15 cellular contexts compared by ENCODE assay signal in genomic region chr14:21089877-21090193, GRCh38. TPM values are rescaled to one million over a fixed set of nuclear protein-coding genes. Genes with fewer than 3 reads are reported as not detected.
DNase-seq lines count a peak whose midpoint lies in the region; ATAC-seq and TF ChIP-seq lines count a peak whose summit lies in the region.
"Had no signal": no experiment of that assay in that cellular context is flagged by ENCODE, and none has a peak within 500 bp of the region (broad histone marks: within the 10 kb centered on the region; RNA-seq: fewer than 3 reads in every experiment).

No MANE protein-coding gene starts in this region.

- H3K4me3 Mint-ChIP-seq in CD4-positive, CD25-positive, alpha-beta regulatory T cell, result no peak overlapping the region
- no peak overlapping the region for H3K4me3 Mint-ChIP-seq in memory B cell
- H3K4me3 Mint-ChIP-seq: CD8-positive, alpha-beta T cell had no signal

- no peaks in the 10 kb centered on the region for H3K9me3 ChIP-seq in CD4-positive, CD25-positive, alpha-beta regulatory T cell (ENCODE audit: control insufficient read depth in 2 of 2, low read length in 2 of 2)
- no peaks in the 10 kb centered on the region for H3K9me3 ChIP-seq in sigmoid colon
- no peaks in the 10 kb centered on the region for H3K9me3 ChIP-seq in ascending aorta

- peaks cover 22% of the 10 kb centered on the region for H3K4me1 ChIP-seq in CD4-positive, CD25-positive, alpha-beta regulatory T cell (ENCODE audit: control insufficient read depth, insufficient read depth, low read length, poor library complexity, severe bottlenecking)
- peaks cover 0 to 41% (median 39%) of the 10 kb centered on the region in 4 donors for H3K4me1 ChIP-seq in sigmoid colon
- peaks cover 0 to 10% of the 10 kb centered on the region in 2 donors for H3K4me1 ChIP-seq in ascending aorta

- H3K27me3 Mint-ChIP-seq in CD4-positive, CD25-positive, alpha-beta regulatory T cell, result peaks cover 6% of the 10 kb centered on the region
- H3K27me3 Mint-ChIP-seq in memory B cell, result no peaks in the 10 kb centered on the region

- no peak for DNase-seq in CD4-positive, CD25-positive, alpha-beta regulatory T cell
- DNase-seq in memory B cell (ENCODE audit: low spot score in 2 of 2) (no peak), sigmoid colon (no peak), ascending aorta (ENCODE audit: low spot score in 2 of 2) (no peak), erythroblast (lab: John Stamatoyannopoulos, UW) (no peak), NCI-H2171 (lab: John Stamatoyannopoulos, UW) (no peak)
- DNase-seq: ACHN, DMS 273 treated with DMSO at 0.1 percent for 48 hours, MM.1S, NCI-H1105 treated with DMSO at 0.1 percent for 48 hours, NCI-H187, NCI-H510A treated with DMSO at 0.1 percent for 48 hours had no signal

- no peak overlapping the region for H3K27ac ChIP-seq in CD4-positive, CD25-positive, alpha-beta regulatory T cell (ENCODE audit: insufficient read depth, low read length, poor library complexity, severe bottlenecking)
- H3K27ac ChIP-seq in sigmoid colon (peak overlapping the region in 3 of 4 donors; percentile 9 to 53 (median 32)), ascending aorta (no peak overlapping the region)

- no peak for TF ChIP-seq POLR2A in sigmoid colon (IDR thresholded peaks at IDR 0.05)
- TF ChIP-seq POLR2A in erythroblast (IDR thresholded peaks at IDR 0.05; ENCODE audit: low read length), result no peak

- TF ChIP-seq CTCF in sigmoid colon (IDR thresholded peaks at IDR 0.05), result no peak
- TF ChIP-seq CTCF in ascending aorta (IDR thresholded peaks at IDR 0.05), result no peak

- TF ChIP-seq EP300 in sigmoid colon (IDR thresholded peaks at IDR 0.05), result no peak

- no peaks in the 10 kb centered on the region for H3K9me3 Mint-ChIP-seq in CD4-positive, CD25-positive, alpha-beta regulatory T cell
- no peaks in the 10 kb centered on the region for H3K9me3 Mint-ChIP-seq in memory B cell
- H3K9me3 Mint-ChIP-seq: CD8-positive, alpha-beta T cell had no signal

- H3K4me1 Mint-ChIP-seq in CD4-positive, CD25-positive, alpha-beta regulatory T cell, result peaks cover 6 to 33% (median 23%) of the 10 kb centered on the region in 4 donors
- H3K4me1 Mint-ChIP-seq in memory B cell, result peaks cover 15% of the 10 kb centered on the region

- H3K36me3 Mint-ChIP-seq in CD4-positive, CD25-positive, alpha-beta regulatory T cell, result peaks cover 3% of the 10 kb centered on the region
- H3K36me3 Mint-ChIP-seq in memory B cell, result no peaks in the 10 kb centered on the region

- H3K36me3 ChIP-seq in CD4-positive, CD25-positive, alpha-beta regulatory T cell (ENCODE audit: control insufficient read depth, insufficient read depth, low read length), result no peaks in the 10 kb centered on the region
- H3K36me3 ChIP-seq in sigmoid colon (peaks cover 0 to 75% (median 32%) of the 10 kb centered on the region in 4 donors), ascending aorta (peaks cover 37 to 63% of the 10 kb centered on the region in 2 donors)

- H3K27me3 ChIP-seq in CD4-positive, CD25-positive, alpha-beta regulatory T cell (ENCODE audit: control insufficient read depth, insufficient read depth, low read length), result no peaks in the 10 kb centered on the region
- H3K27me3 ChIP-seq in sigmoid colon (no peaks in the 10 kb centered on the region), ascending aorta (no peaks in the 10 kb centered on the region)

- ATAC-seq in CD4-positive, CD25-positive, alpha-beta regulatory T cell (ENCODE audit: low read depth in 2 of 2), result no peak
- ATAC-seq in memory B cell (ENCODE audit: low read depth), result no peak
- ATAC-seq: CD8-positive, alpha-beta T cell had no signal

- no peak overlapping the region for H3K4me3 ChIP-seq in CD4-positive, CD25-positive, alpha-beta regulatory T cell (ENCODE audit: low read depth, low read length)
- H3K4me3 ChIP-seq in sigmoid colon (no peak overlapping the region), ascending aorta (no peak overlapping the region)

- WGBS in sigmoid colon, 2 donors, result 60 to 80% methylated on average over 5 of the region's 5 CpGs

- intact Hi-C loops in sigmoid colon (cut with DNase I), result loop anchor here (10.0 kb wide), 2 partner anchors 475 to 755 kb away; partner anchors contain the start of gene CCNB1IP1
- intact Hi-C loops in ascending aorta (cut with DNase I), result loop anchor here (5.0 to 10.0 kb wide), 3 partner anchors 103 to 628 kb away; partner anchors contain the start of genes METTL17 and PIP4P1

- peak overlapping the region in 2 of 3 donors; percentile 71 to 95 for H3K27ac Mint-ChIP-seq in CD4-positive, CD25-positive, alpha-beta regulatory T cell
- H3K27ac Mint-ChIP-seq in memory B cell, result peak overlapping the region; percentile 86
- H3K27ac Mint-ChIP-seq: CD8-positive, alpha-beta T cell had no signal

TF ChIP-seq in PFSK-1, 5 proteins besides CTCF, POLR2A, EP300 and RAD21:
- TF ChIP-seq FOXP2 (optimal IDR thresholded peaks at IDR 0.05; ENCODE audit: borderline replicate concordance, extremely low read depth, extremely low read length, insufficient read depth), result no peak
- no peak for TF ChIP-seq TAF1 (IDR thresholded peaks at IDR 0.05; ENCODE audit: borderline replicate concordance, insufficient read depth, low read length)
- TF ChIP-seq POLR2AphosphoS5 (IDR thresholded peaks at IDR 0.05; ENCODE audit: low read depth, low read length), result peak; percentile 46; the same call in 1 of the 2 replicates

RNA-seq across cellular contexts. Expression of gene ZNF219, which starts 8.6 kb away (rescaled TPM):
- total RNA-seq in CD4-positive, CD25-positive, alpha-beta regulatory T cell, result 5.0 TPM
- 1 to 10 TPM; 1.1 to 1.9 (median 1.3) TPM for polyA plus RNA-seq in CD4-positive, CD25-positive, alpha-beta regulatory T cell
- 59.8 TPM for polyA plus RNA-seq in PFSK-1 (2012; ENCODE audit: insufficient read length, low read depth)
- 10 to 100 TPM; 38.2 to 89.7 (median 65.0) TPM for total RNA-seq in sigmoid colon
- polyA plus RNA-seq in sigmoid colon, result 10 to 100 TPM; 27.6 to 52.9 (median 29.4) TPM
- total RNA-seq in ascending aorta, result 62.9 TPM

RNA-seq across cellular contexts. Expression of gene TMEM253, which starts 11.0 kb away (rescaled TPM):
- not detected for total RNA-seq in CD4-positive, CD25-positive, alpha-beta regulatory T cell
- polyA plus RNA-seq in CD4-positive, CD25-positive, alpha-beta regulatory T cell, result not detected
- 0.84 TPM for polyA plus RNA-seq in PFSK-1 (2012; ENCODE audit: insufficient read length, low read depth)
- total RNA-seq in sigmoid colon (1 to 10 TPM in 1 of 4 donors, not detected in 3; 1.1 TPM), ascending aorta (not detected)
- polyA plus RNA-seq in sigmoid colon, result 10 to 100 TPM; 14.1 to 28.4 (median 14.4) TPM
- total RNA-seq: CD8-positive, alpha-beta T cell had no signal

RNA-seq across cellular contexts. Expression of gene ARHGEF40, which starts 19.7 kb away (rescaled TPM):
- total RNA-seq in CD4-positive, CD25-positive, alpha-beta regulatory T cell, result 7.4 TPM
- under 1 TPM in 2 of 4 donors, not detected in 2; 0.07 to 0.64 TPM for polyA plus RNA-seq in CD4-positive, CD25-positive, alpha-beta regulatory T cell
- 32.9 TPM for polyA plus RNA-seq in PFSK-1 (2012; ENCODE audit: insufficient read length, low read depth)
- total RNA-seq in sigmoid colon (10 to 100 TPM; 15.0 to 48.5 (median 17.4) TPM), ascending aorta (64.8 TPM)
- 10 to 100 TPM; 12.5 to 26.5 (median 18.0) TPM for polyA plus RNA-seq in sigmoid colon

RNA-seq across cellular contexts. Expression of gene RNASE8, which starts 32.2 kb away (rescaled TPM):
- not detected for total RNA-seq in CD4-positive, CD25-positive, alpha-beta regulatory T cell
- polyA plus RNA-seq in CD4-positive, CD25-positive, alpha-beta regulatory T cell, result not detected
- polyA plus RNA-seq in PFSK-1 (2012; ENCODE audit: insufficient read length, low read depth), result not detected
- total RNA-seq in sigmoid colon (not detected), ascending aorta (not detected)
- not detected for polyA plus RNA-seq in sigmoid colon
- total RNA-seq: CD8-positive, alpha-beta T cell; H7 had no signal

RNA-seq across cellular contexts. Expression of gene RNASE7, which starts 47.7 kb away (rescaled TPM):
- not detected for total RNA-seq in CD4-positive, CD25-positive, alpha-beta regulatory T cell
- polyA plus RNA-seq in CD4-positive, CD25-positive, alpha-beta regulatory T cell, result not detected
- not detected for polyA plus RNA-seq in PFSK-1 (2012; ENCODE audit: insufficient read length, low read depth)
- not detected for total RNA-seq in sigmoid colon
- polyA plus RNA-seq in sigmoid colon, result under 1 TPM in 1 of 3 donors, not detected in 2; 0.10 TPM
- total RNA-seq in ascending aorta, result not detected
- total RNA-seq: CD8-positive, alpha-beta T cell; H7 had no signal

Comparison
In these comparisons a context has a peak if more than half of its experiments do, and no peak if none do; other contexts are left out.
1. H3K27ac ChIP-seq: peak in sigmoid colon (3 of 4); none in CD4-positive, CD25-positive, alpha-beta regulatory T cell (single experiment) and ascending aorta (0 of 2).